ENCODE assay signal across 20 cellular contexts in genomic region chr9:114671605-114672004, GRCh38. TPM values are rescaled to one million over a fixed set of nuclear protein-coding genes. Genes with fewer than 3 reads are reported as not detected.
"Had no signal": no experiment of that assay in that cellular context is flagged by ENCODE, and none has a peak within 500 bp of the region (broad histone marks: within the 10 kb centered on the region; RNA-seq: fewer than 3 reads in every experiment).

No MANE protein-coding gene starts in this region.

- ATAC-seq: activated CD8-positive, alpha-beta memory T cell treated with anti-CD3 and anti-CD28 coated beads, Interleukin-2, amount 10 ng/mL, durations not matched to agents 7 days and 5 days; activated naive CD4-positive, alpha-beta T cell treated with anti-CD3 and anti-CD28 coated beads, Interleukin-2, amount 50 U/mL, for 72 hours; foreskin keratinocyte; stimulated activated naive CD8-positive, alpha-beta T cell treated with anti-CD3 and anti-CD28 coated beads, Interleukin-15, Interleukin-2, amounts not matched to agents 100 U/mL and 50 U/mL, for 24 hours had no signal

- H3K4me3 Mint-ChIP-seq: activated CD8-positive, alpha-beta memory T cell treated with anti-CD3 and anti-CD28 coated beads, Interleukin-2, amount 10 ng/mL, durations not matched to agents 7 days and 5 days; activated T-cell treated with anti-CD3 and anti-CD28 coated beads, Interleukin-2, amount 50 U/mL, for 24 hours had no signal

- H3K27ac Mint-ChIP-seq: activated CD8-positive, alpha-beta memory T cell treated with anti-CD3 and anti-CD28 coated beads, Interleukin-2, amount 10 ng/mL, durations not matched to agents 7 days and 5 days; activated naive CD4-positive, alpha-beta T cell treated with anti-CD3 and anti-CD28 coated beads, Interleukin-2, amount 50 U/mL, for 72 hours; activated T-cell treated with anti-CD3 and anti-CD28 coated beads, Interleukin-2, amount 50 U/mL, for 24 hours had no signal

- H3K36me3 ChIP-seq: cardiac muscle cell, esophagus muscularis mucosa, sigmoid colon had no signal

- H3K9me3 Mint-ChIP-seq: activated T-cell treated with anti-CD3 and anti-CD28 coated beads, Interleukin-2, amount 50 U/mL, for 24 hours had no signal

- DNase-seq: activated CD4-positive, alpha-beta T cell treated with anti-CD3 and anti-CD28 coated beads, Interleukin-2, amount 50 U/mL, for 4 hours; activated CD4-positive, CD25-positive, alpha-beta regulatory T cell; activated CD8-positive, alpha-beta memory T cell treated with anti-CD3 and anti-CD28 coated beads, Interleukin-2, amount 10 ng/mL, durations not matched to agents 7 days and 5 days; activated effector memory CD4-positive, alpha-beta T cell treated with Interleukin-2 at 50 U/mL for 16 hours; activated T-cell treated with anti-CD3 and anti-CD28 coated beads, Interleukin-2, amount 50 U/mL, for 24 hours; amygdala; foreskin keratinocyte; head of caudate nucleus; mesendoderm; sigmoid colon; stimulated activated CD4-positive, alpha-beta T cell treated with anti-CD3 and anti-CD28 coated beads, Interleukin-2, amount 100 ng/mL, for 24 hours; stimulated activated naive CD8-positive, alpha-beta T cell treated with anti-CD3 and anti-CD28 coated beads, Interleukin-15, Interleukin-2, amounts not matched to agents 100 U/mL and 50 U/mL, for 24 hours; T-helper 2 cell had no signal

- H3K27ac ChIP-seq: cardiac muscle cell, esophagus muscularis mucosa, foreskin keratinocyte, sigmoid colon had no signal

- H3K4me1 ChIP-seq: esophagus muscularis mucosa had no signal

- H3K27me3 ChIP-seq: esophagus muscularis mucosa, foreskin keratinocyte, sigmoid colon had no signal

- H3K27me3 Mint-ChIP-seq: activated CD8-positive, alpha-beta memory T cell treated with anti-CD3 and anti-CD28 coated beads, Interleukin-2, amount 10 ng/mL, durations not matched to agents 7 days and 5 days had no signal

- H3K9me3 ChIP-seq: esophagus muscularis mucosa, sigmoid colon had no signal

- H3K4me3 ChIP-seq: cardiac muscle cell, esophagus muscularis mucosa, sigmoid colon had no signal

RNA-seq across cellular contexts. Expression of gene TEX48, which starts 10.4 kb away (rescaled TPM):
- total RNA-seq: activated naive CD4-positive, alpha-beta T cell treated with anti-CD3 and anti-CD28 coated beads, Interleukin-2, amount 50 U/mL, for 72 hours; cardiac muscle cell; esophagus muscularis mucosa; foreskin keratinocyte; osteoblast; sigmoid colon; temporal lobe; ureter had no signal
- polyA plus RNA-seq: cardiac muscle cell, neural cell, sigmoid colon had no signal

RNA-seq across cellular contexts. Expression of gene TEX53, which starts 14.0 kb away (rescaled TPM):
- total RNA-seq: activated CD8-positive, alpha-beta memory T cell treated with anti-CD3 and anti-CD28 coated beads, Interleukin-2, amount 10 ng/mL, durations not matched to agents 7 days and 5 days; activated naive CD4-positive, alpha-beta T cell treated with anti-CD3 and anti-CD28 coated beads, Interleukin-2, amount 50 U/mL, for 72 hours; cardiac muscle cell; esophagus muscularis mucosa; foreskin keratinocyte; osteoblast; sigmoid colon; temporal lobe; ureter had no signal
- polyA plus RNA-seq: cardiac muscle cell, foreskin keratinocyte, neural cell, sigmoid colon had no signal
